ENCODE assay signal across 35 cellular contexts in the genomic region with DNA sequence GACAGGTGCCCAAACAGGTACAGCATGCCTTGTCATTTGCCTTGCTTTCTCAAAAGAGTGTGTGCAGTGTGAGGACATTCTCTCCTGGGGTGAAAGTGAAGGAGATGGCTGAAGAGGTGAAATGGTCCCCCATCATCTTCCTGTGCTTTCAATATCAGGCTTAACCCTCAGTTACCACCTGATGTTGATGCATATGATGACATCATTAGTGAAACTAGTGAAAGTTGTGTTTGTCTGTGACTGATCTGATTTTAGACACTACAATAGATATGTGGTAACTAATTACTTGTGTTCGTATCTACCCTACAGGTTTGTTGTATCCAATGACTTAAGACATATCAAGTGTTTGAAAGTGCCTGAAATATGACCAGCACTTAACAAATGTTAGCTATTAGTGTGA. TPM values are rescaled to one million over a fixed set of nuclear protein-coding genes. Genes with fewer than 3 reads are reported as not detected.
"Had no signal": no experiment of that assay in that cellular context is flagged by ENCODE, and none has a peak within 500 bp of the region (broad histone marks: within the 10 kb centered on the region; RNA-seq: fewer than 3 reads in every experiment).

No MANE protein-coding gene starts in this region.

- H3K36me3 ChIP-seq: ovary, thoracic aorta, thyroid gland, tibial nerve, upper lobe of left lung, vagina had no signal

- H3K79me2 ChIP-seq: parathyroid adenoma had no signal

- H3K9me3 ChIP-seq: neutrophil, ovary, psoas muscle, spleen, stomach, thoracic aorta, thyroid gland, upper lobe of left lung, vagina had no signal

- H3K9ac ChIP-seq: parathyroid adenoma had no signal

- H3K27ac ChIP-seq: neutrophil, ovary, parathyroid adenoma, psoas muscle, skin epidermis, spleen, stomach, thoracic aorta, thyroid gland, tibial nerve, upper lobe of left lung, vagina had no signal

- ATAC-seq: naive thymus-derived CD8-positive, alpha-beta T cell; natural killer cell treated with Interleukin-12 subunit alpha and Interleukin-12 subunit beta and Interleukin-15 and Interleukin-18, amount 100 ng/mL, for 72 hours; psoas muscle; right cardiac atrium; sciatic nerve; stimulated activated memory B cell treated with anti-CD40 and anti-IgM and Interleukin-4, amounts not matched to agents 10 μg/mL and 1 μg/mL and 100 μg/mL, for 72 hours had no signal

- FAIRE-seq: urothelium cell line had no signal

- H3K4me1 ChIP-seq: parathyroid adenoma, psoas muscle, spleen, stomach, thyroid gland, tibial nerve, upper lobe of left lung, vagina had no signal

- H3K27me3 ChIP-seq: neutrophil, ovary, spleen, thyroid gland, tibial nerve, upper lobe of left lung, vagina had no signal

- H2AFZ ChIP-seq: parathyroid adenoma had no signal

- H3K4me3 ChIP-seq: ovary, psoas muscle, skin epidermis, smooth muscle cell, spleen, stomach, thoracic aorta, thyroid gland, tibial nerve, upper lobe of left lung, vagina had no signal

- DNase-seq: naive thymus-derived CD8-positive, alpha-beta T cell; nephron progenitor cell; occipital lobe; ovary; psoas muscle; right cardiac atrium; stimulated activated CD4-positive, alpha-beta T cell treated with anti-CD3 and anti-CD28 coated beads, Interleukin-12 subunit alpha, Interleukin-12 subunit beta, amount 100 ng/mL, for 4 hours; stimulated activated CD4-positive, alpha-beta T cell treated with anti-CD3 and anti-CD28 coated beads, Interleukin-1b, Interleukin-23, amount 100 ng/mL, for 48 hours; stimulated activated CD4-positive, alpha-beta T cell treated with anti-CD3 and anti-CD28 coated beads, Interleukin-4, amount 100 ng/mL, for 1 hour; stimulated activated CD4-positive, alpha-beta T cell treated with anti-CD3 and anti-CD28 coated beads, Interleukin-4, amount 100 ng/mL, for 4 hours; stimulated activated CD8-positive, alpha-beta memory T cell treated with anti-CD3 and anti-CD28 coated beads, Interleukin-4, amount 100 ng/mL, for 48 hours; stimulated activated naive CD4-positive, alpha-beta T cell treated with Interleukin-2 at 50 U/mL for 16 hours; stomach; thyroid gland; trophoblast cell; upper lobe of left lung had no signal

- H3K4me2 ChIP-seq: smooth muscle cell had no signal

RNA-seq across cellular contexts. Expression of a gene that starts 24.4 kb away (rescaled TPM):
- total RNA-seq: naive thymus-derived CD8-positive, alpha-beta T cell; natural killer cell treated with Interleukin-12 subunit alpha and Interleukin-12 subunit beta and Interleukin-15 and Interleukin-18, amount 100 ng/mL, for 72 hours; neural crest cell; occipital lobe; osteoblast; progenitor cell of endocrine pancreas; psoas muscle; renal cortical epithelial cell; right cardiac atrium; sciatic nerve; smooth muscle cell; spleen; subcutaneous adipose tissue; temporal lobe; thoracic aorta; thyroid gland; tibial nerve; ureter; vagina had no signal
- polyA plus RNA-seq: naive thymus-derived CD8-positive, alpha-beta T cell; psoas muscle; right cardiac atrium; smooth muscle cell had no signal
